ENCODE assay signal across 11 cellular contexts in the genomic region with DNA sequence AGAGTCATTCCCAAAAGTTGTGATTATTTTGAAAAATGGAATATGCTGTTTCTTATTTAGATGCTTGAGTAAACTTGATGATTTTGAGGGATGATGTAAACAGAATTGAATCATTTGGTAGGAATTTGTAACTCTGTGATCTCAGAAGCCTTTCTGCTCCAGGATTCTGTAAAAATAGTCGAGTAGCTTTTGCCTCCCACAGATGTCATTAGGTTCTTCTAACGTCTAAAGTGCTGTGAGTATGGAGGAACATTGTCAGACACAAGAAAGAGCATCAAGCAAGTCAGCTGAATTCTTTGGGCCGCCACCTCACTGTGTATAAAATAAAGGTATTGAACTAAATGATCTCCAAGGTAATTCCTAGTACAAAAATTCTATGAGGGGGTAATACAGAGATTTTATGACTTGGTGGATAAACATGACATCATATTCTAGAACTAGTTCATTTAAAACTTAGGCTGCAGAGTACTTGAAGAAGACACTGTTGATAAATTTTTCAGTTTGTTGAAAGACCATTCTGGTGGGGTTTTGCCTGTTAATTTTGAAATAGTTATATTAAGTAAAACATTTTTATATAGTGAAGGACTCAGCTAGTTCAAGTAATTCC. TPM values are rescaled to one million over a fixed set of nuclear protein-coding genes. Genes with fewer than 3 reads are reported as not detected.
DNase-seq lines count a peak whose midpoint lies in the region; ATAC-seq and TF ChIP-seq lines count a peak whose summit lies in the region.
"Had no signal": no experiment of that assay in that cellular context is flagged by ENCODE, and none has a peak within 500 bp of the region (broad histone marks: within the 10 kb centered on the region; RNA-seq: fewer than 3 reads in every experiment).

No MANE protein-coding gene starts in this region.

- H3K9me2 ChIP-seq in OCI-LY7 (ENCODE audit: insufficient read depth, low read length) = no peaks in the 10 kb centered on the region

- no peaks in the 10 kb centered on the region for H3K9me3 ChIP-seq in CD4-positive, alpha-beta T cell (ENCODE audit: control insufficient read depth, low read length)
- H3K9me3 ChIP-seq in OCI-LY7 (ENCODE audit: low read length) (no peaks in the 10 kb centered on the region), psoas muscle (no peaks in the 10 kb centered on the region)
- H3K9me3 ChIP-seq in effector memory CD4-positive, alpha-beta T cell (ENCODE audit: control insufficient read depth, low read length) = no peaks in the 10 kb centered on the region

- H3K79me2 ChIP-seq in OCI-LY7 (ENCODE audit: insufficient read depth, low read depth, low read length) = no peaks in the 10 kb centered on the region

- intact Hi-C loops in CD4-positive, alpha-beta T cell (cut with DNase I, micrococcal nuclease) = loop anchor here in 1 of 2 experiments (5.0 kb wide), 1 partner anchor 36 kb away; no protein-coding TSS in a partner anchor
- intact Hi-C loops in OCI-LY7 (cut with micrococcal nuclease; ENCODE audit: unreplicated experiment) (no loop called here), psoas muscle (cut with DNase I) (no loop called here)

- H3K4me3 ChIP-seq in OCI-LY7 (ENCODE audit: low read depth, low read length, poor library complexity, severe bottlenecking) (no peak overlapping the region), psoas muscle (no peak overlapping the region)
- H3K4me3 ChIP-seq in effector memory CD4-positive, alpha-beta T cell (ENCODE audit: insufficient read depth, low read depth, low read length, poor library complexity, severe bottlenecking) = no peak overlapping the region

- no peaks in the 10 kb centered on the region for H3K27me3 ChIP-seq in CD4-positive, alpha-beta T cell (ENCODE audit: control insufficient read depth, insufficient read depth, low read length)
- no peaks in the 10 kb centered on the region for H3K27me3 ChIP-seq in effector memory CD4-positive, alpha-beta T cell (replicated peaks; ENCODE audit: control insufficient read depth, insufficient read depth, low read length, poor library complexity, severe bottlenecking)
- H3K27me3 ChIP-seq in psoas muscle (ENCODE audit: insufficient read depth in 3 of 3, low read length in 2 of 3) = no peaks in the 10 kb centered on the region

- peaks cover 75% of the 10 kb centered on the region for H3K4me1 Mint-ChIP-seq in CD4-positive, alpha-beta T cell (ENCODE audit: low read depth)

- ATAC-seq in CD4-positive, alpha-beta T cell (ENCODE audit: poor library complexity) = no peak
- no peak for ATAC-seq in psoas muscle
- ATAC-seq in GM19023 (IDR thresholded peaks at IDR 0.05; ENCODE audit: unreplicated experiment) = no peak
- no peak for ATAC-seq in HG02938 (IDR thresholded peaks at IDR 0.05; ENCODE audit: unreplicated experiment)

- peaks cover 7% of the 10 kb centered on the region for H3K4me1 ChIP-seq in OCI-LY7 (ENCODE audit: insufficient read depth, low read length, poor library complexity, severe bottlenecking)
- peaks cover 53% of the 10 kb centered on the region for H3K4me1 ChIP-seq in effector memory CD4-positive, alpha-beta T cell (ENCODE audit: control insufficient read depth, insufficient read depth, low read length, poor library complexity, severe bottlenecking)
- peaks cover 28% of the 10 kb centered on the region for H3K4me1 ChIP-seq in psoas muscle

- no peaks in the 10 kb centered on the region for H4K20me1 ChIP-seq in OCI-LY7 (ENCODE audit: insufficient read depth, low read length)

- no peak for DNase-seq in CD4-positive, alpha-beta T cell
- DNase-seq in OCI-LY7 (ENCODE audit: low spot score) = no peak
- DNase-seq in effector memory CD4-positive, alpha-beta T cell = no peak
- DNase-seq in psoas muscle = no peak
- DNase-seq in SKM-1 (lab: John Stamatoyannopoulos, UW; ENCODE audit: unreplicated experiment) = no peak
- DNase-seq in stimulated activated CD4-positive, alpha-beta T cell treated with anti-CD3 and anti-CD28 coated beads, Interleukin-4, amount 100 ng/mL, for 24 hours = no peak
- DNase-seq: central memory CD4-positive, alpha-beta T cell; NCI-H2107; T1000 had no signal

- POLR2A ChIA-PET in CD4-positive, alpha-beta T cell (lab: Charles Lee) = interaction anchor here (0.9 to 13.9 kb wide), 7 partner anchors 9 to 105 kb away, joined by 3 to 220 read pairs (median 5); no protein-coding TSS in a partner anchor
- POLR2A ChIA-PET in OCI-LY7 (lab: Charles Lee) = no interaction called here

- no peak for TF ChIP-seq CTCF in CD4-positive, alpha-beta T cell (IDR thresholded peaks at IDR 0.05)
- no peak for TF ChIP-seq CTCF in OCI-LY7 (conservative IDR thresholded peaks at IDR 0.05; ENCODE audit: low read length)
- TF ChIP-seq CTCF in psoas muscle (IDR thresholded peaks at IDR 0.05) = no peak

- BruUV-seq in OCI-LY7 (replicated peaks; lab: Mats Ljungman, UMichigan) = no TSS peak

- H3K9me3 Mint-ChIP-seq in CD4-positive, alpha-beta T cell = no peaks in the 10 kb centered on the region

- no peak overlapping the region for H2AFZ ChIP-seq in OCI-LY7 (ENCODE audit: low read length)

- WGBS in psoas muscle, 3 donors = 58 to 68% (median 60%) methylated on average over 3 of the region's 3 CpGs

- H3K36me3 ChIP-seq in OCI-LY7 (ENCODE audit: insufficient read depth, low read length) (no peaks in the 10 kb centered on the region; the same call in 1 of the 2 replicates), psoas muscle (ENCODE audit: insufficient read depth in 1 of 2, low read depth in 1 of 2) (peaks cover 0 to 7% of the 10 kb centered on the region in 2 donors)
- peaks cover 12% of the 10 kb centered on the region for H3K36me3 ChIP-seq in effector memory CD4-positive, alpha-beta T cell (ENCODE audit: control insufficient read depth, insufficient read depth, low read length)

- H3K36me3 Mint-ChIP-seq in CD4-positive, alpha-beta T cell (ENCODE audit: low read depth) = peaks cover 56% of the 10 kb centered on the region

- H3K27ac ChIP-seq in CD4-positive, alpha-beta T cell (ENCODE audit: low read depth, low read length) = peak overlapping the region; percentile 46
- H3K27ac ChIP-seq in OCI-LY7 (ENCODE audit: low read depth, low read length, poor library complexity, severe bottlenecking) (no peak overlapping the region), psoas muscle (peak overlapping the region; percentile 64)
- H3K27ac ChIP-seq in effector memory CD4-positive, alpha-beta T cell (ENCODE audit: insufficient read depth, low read length, poor library complexity, severe bottlenecking) = peak overlapping the region; percentile 89

- peak overlapping the region; percentile 89 for H3K27ac Mint-ChIP-seq in CD4-positive, alpha-beta T cell

- CTCF ChIA-PET in CD4-positive, alpha-beta T cell (lab: Charles Lee) = interaction anchor here (0.7 to 2.1 kb wide), 7 partner anchors 12 to 128 kb away, joined by 3 to 11 read pairs (median 4); no protein-coding TSS in a partner anchor
- CTCF ChIA-PET in OCI-LY7 (lab: Charles Lee; ENCODE audit: unreplicated experiment) = no interaction called here

- H3K27me3 Mint-ChIP-seq in CD4-positive, alpha-beta T cell = no peaks in the 10 kb centered on the region

- H3K4me3 Mint-ChIP-seq in CD4-positive, alpha-beta T cell = peak overlapping the region; percentile 97

- peak overlapping the region; percentile 46; the same call in 1 of the 2 replicates for H3K4me2 ChIP-seq in OCI-LY7 (ENCODE audit: low read length)

RNA-seq across cellular contexts. Expression of a gene that starts 1.4 kb away (rescaled TPM):
- total RNA-seq in CD4-positive, alpha-beta T cell = 100 to 1,000 TPM; 330 to 337 TPM
- total RNA-seq in OCI-LY7 (2014; rRNA removed; shearing (Covaris generic)) = not detected in 2 replicates
- total RNA-seq in OCI-LY7 (2022) (not detected in 2 replicates), psoas muscle (1 to 10 TPM in 2 of 4 donors, under 1 TPM in 2; 0.80 to 1.4 (median 1.00) TPM)
- polyA plus RNA-seq in psoas muscle = under 1 TPM; 0.67 to 0.69 (median 0.69) TPM

RNA-seq across cellular contexts. Expression of a gene that starts 50.4 kb away (rescaled TPM):
- 10 to 100 TPM; 42.9 to 45.1 TPM for total RNA-seq in CD4-positive, alpha-beta T cell
- 6.6 and 13.7 TPM in 2 replicates for total RNA-seq in OCI-LY7 (2014; rRNA removed; shearing (Covaris generic))
- total RNA-seq in OCI-LY7 (2022) (10.9 and 15.1 TPM in 2 replicates), psoas muscle (under 1 TPM in 1 of 4 donors, not detected in 3; 0.27 TPM)
- polyA plus RNA-seq in psoas muscle = under 1 TPM in 1 of 3 donors, not detected in 2; 0.01 TPM

Comparison
In these comparisons a context has a peak if more than half of its experiments do, and no peak if none do; other contexts are left out.
1. RNA of a gene that starts 1.4 kb away (total RNA-seq): 330 to 337 TPM in CD4-positive, alpha-beta T cell; 0.80 to 1.4 TPM in psoas muscle and not detected in OCI-LY7; every median in the first group is over 100 times any median in the second.
2. RNA of a gene that starts 50.4 kb away (total RNA-seq): 42.9 to 45.1 TPM in CD4-positive, alpha-beta T cell and 6.6 to 15.1 TPM in OCI-LY7; 0.27 TPM in psoas muscle; every median in the first group is over 4 times any median in the second.